ENCODE assay signal across 2 cellular contexts in genomic region chrX:140249122-140249521, GRCh38.
TF ChIP-seq lines count a peak whose summit lies in the region.

No MANE protein-coding gene starts in this region.

TF ChIP-seq in GM23338, 12 proteins besides CTCF, POLR2A, EP300 and RAD21 (continued from another document):
- TF ChIP-seq, protein P1, sequence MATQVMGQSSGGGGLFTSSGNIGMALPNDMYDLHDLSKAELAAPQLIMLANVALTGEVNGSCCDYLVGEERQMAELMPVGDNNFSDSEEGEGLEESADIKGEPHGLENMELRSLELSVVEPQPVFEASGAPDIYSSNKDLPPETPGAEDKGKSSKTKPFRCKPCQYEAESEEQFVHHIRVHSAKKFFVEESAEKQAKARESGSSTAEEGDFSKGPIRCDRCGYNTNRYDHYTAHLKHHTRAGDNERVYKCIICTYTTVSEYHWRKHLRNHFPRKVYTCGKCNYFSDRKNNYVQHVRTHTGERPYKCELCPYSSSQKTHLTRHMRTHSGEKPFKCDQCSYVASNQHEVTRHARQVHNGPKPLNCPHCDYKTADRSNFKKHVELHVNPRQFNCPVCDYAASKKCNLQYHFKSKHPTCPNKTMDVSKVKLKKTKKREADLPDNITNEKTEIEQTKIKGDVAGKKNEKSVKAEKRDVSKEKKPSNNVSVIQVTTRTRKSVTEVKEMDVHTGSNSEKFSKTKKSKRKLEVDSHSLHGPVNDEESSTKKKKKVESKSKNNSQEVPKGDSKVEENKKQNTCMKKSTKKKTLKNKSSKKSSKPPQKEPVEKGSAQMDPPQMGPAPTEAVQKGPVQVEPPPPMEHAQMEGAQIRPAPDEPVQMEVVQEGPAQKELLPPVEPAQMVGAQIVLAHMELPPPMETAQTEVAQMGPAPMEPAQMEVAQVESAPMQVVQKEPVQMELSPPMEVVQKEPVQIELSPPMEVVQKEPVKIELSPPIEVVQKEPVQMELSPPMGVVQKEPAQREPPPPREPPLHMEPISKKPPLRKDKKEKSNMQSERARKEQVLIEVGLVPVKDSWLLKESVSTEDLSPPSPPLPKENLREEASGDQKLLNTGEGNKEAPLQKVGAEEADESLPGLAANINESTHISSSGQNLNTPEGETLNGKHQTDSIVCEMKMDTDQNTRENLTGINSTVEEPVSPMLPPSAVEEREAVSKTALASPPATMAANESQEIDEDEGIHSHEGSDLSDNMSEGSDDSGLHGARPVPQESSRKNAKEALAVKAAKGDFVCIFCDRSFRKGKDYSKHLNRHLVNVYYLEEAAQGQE (IDR thresholded peaks at IDR 0.05; ENCODE audit: unreplicated experiment): no peak
- TF ChIP-seq STAT1 (IDR thresholded peaks at IDR 0.05; ENCODE audit: unreplicated experiment): no peak
- no peak for TF ChIP-seq EZH2phosphoT487 (IDR thresholded peaks at IDR 0.05; ENCODE audit: unreplicated experiment)
- no peak for TF ChIP-seq ZNF462 (CRISPR knock-in tag; IDR thresholded peaks at IDR 0.05)
- no peak for TF ChIP-seq JUNB (IDR thresholded peaks at IDR 0.05; ENCODE audit: unreplicated experiment)

TF ChIP-seq in WTC11, 78 proteins besides CTCF, POLR2A, EP300 and RAD21 (continued from another document):
- TF ChIP-seq ARID4B (CRISPR knock-in tag; IDR thresholded peaks at IDR 0.05; ENCODE audit: borderline replicate concordance) (no peak), TEAD4 (CRISPR knock-in tag; IDR thresholded peaks at IDR 0.05) (no peak), ESRRA (CRISPR knock-in tag; IDR thresholded peaks at IDR 0.05; ENCODE audit: borderline replicate concordance) (no peak)
- TF ChIP-seq, protein P2, sequence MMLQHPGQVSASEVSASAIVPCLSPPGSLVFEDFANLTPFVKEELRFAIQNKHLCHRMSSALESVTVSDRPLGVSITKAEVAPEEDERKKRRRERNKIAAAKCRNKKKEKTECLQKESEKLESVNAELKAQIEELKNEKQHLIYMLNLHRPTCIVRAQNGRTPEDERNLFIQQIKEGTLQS (CRISPR knock-in tag; conservative IDR thresholded peaks at IDR 0.05): no peak
TF ChIP-seq in WTC11: peak in this region for 0.
